ENCODE assay signal across 16 cellular contexts in the genomic region with DNA sequence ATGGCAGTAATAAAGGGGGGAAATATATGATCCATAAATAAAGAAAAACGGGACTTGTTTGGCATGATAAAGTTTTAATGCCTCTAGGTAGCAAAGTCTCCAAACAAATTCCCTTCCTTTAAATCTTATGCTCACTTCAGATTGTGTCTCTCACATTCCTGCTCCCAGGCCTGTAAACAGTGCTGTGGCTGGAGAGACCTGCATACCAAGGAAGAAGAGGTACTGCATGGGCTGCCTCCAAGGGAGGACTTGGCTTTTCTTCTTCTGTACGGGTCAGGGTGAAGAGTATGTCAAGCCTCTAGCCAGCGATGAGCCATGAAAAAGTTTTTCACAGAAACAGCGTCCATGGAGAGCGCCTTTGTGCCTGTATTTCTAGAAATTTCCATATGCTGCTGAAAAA.
A peak's percentile ranks its signal among the peaks of the same experiment; 100 is the strongest.
DNase-seq lines count a peak whose midpoint lies in the region; ATAC-seq lines count a peak whose summit lies in the region.
"Had no signal": no experiment of that assay in that cellular context is flagged by ENCODE, and none has a peak within 500 bp of the region (broad histone marks: within the 10 kb centered on the region; RNA-seq: fewer than 3 reads in every experiment).

No MANE protein-coding gene starts in this region.

- H3K4me2 ChIP-seq in trophoblast cell (ENCODE audit: low read length) = no peak overlapping the region
- H3K4me2 ChIP-seq: BLaER1 had no signal

- peak overlapping the region; percentile 8 for H2BK12ac ChIP-seq in trophoblast cell (ENCODE audit: low read length)

- no peak overlapping the region for H3K4ac ChIP-seq in trophoblast cell (ENCODE audit: low read depth, low read length)

- H3K9me3 ChIP-seq in trophoblast cell (ENCODE audit: insufficient read depth, low read depth, low read length) = peaks cover 2% of the 10 kb centered on the region
- H3K9me3 ChIP-seq: BLaER1, Caco-2 had no signal

- H2AK5ac ChIP-seq in trophoblast cell (ENCODE audit: low read length) = no peak overlapping the region

- H3K27ac ChIP-seq in trophoblast cell (ENCODE audit: low read depth, low read length) = no peak overlapping the region
- H3K27ac ChIP-seq: 22Rv1, BLaER1 had no signal

- no peak overlapping the region for H3K14ac ChIP-seq in trophoblast cell (ENCODE audit: low read length)

- H3K23ac ChIP-seq in trophoblast cell (ENCODE audit: low read length) = no peak overlapping the region

- no peak overlapping the region for H3K9ac ChIP-seq in trophoblast cell (ENCODE audit: low read length)
- H3K9ac ChIP-seq: BLaER1 had no signal

- no peak overlapping the region for H2BK120ac ChIP-seq in trophoblast cell (ENCODE audit: insufficient read depth, low read length, poor library complexity)

- no peak overlapping the region for H2AFZ ChIP-seq in trophoblast cell (ENCODE audit: insufficient read depth, low read length, poor library complexity)

- no peak overlapping the region for H2BK5ac ChIP-seq in trophoblast cell (ENCODE audit: low read depth, low read length, poor library complexity)

- DNase-seq in NCI-H526 (lab: John Stamatoyannopoulos, UW) (peak; percentile 46 to 49), NCI-H526 treated with DMSO at 0.1 percent for 48 hours (lab: John Stamatoyannopoulos, UW) (no peak), islet precursor cell (peak; percentile 74), trophoblast cell (no peak), SK-N-DZ (ENCODE audit: low spot score) (no peak), T1000 (lab: John Stamatoyannopoulos, UW) (no peak), middle frontal gyrus (ENCODE audit: extremely low spot score, low spot score) (no peak)
- DNase-seq: AML-193; Caco-2; CD8-positive, alpha-beta memory T cell; DND-41; GF-D8 had no signal

- no peaks in the 10 kb centered on the region for H3K79me2 ChIP-seq in trophoblast cell (ENCODE audit: control insufficient read depth, insufficient read depth, low read length, poor library complexity)

- ATAC-seq in HG02623 (IDR thresholded peaks at IDR 0.05; ENCODE audit: unreplicated experiment) = no peak
- ATAC-seq: HCT116 had no signal

- H4K8ac ChIP-seq in trophoblast cell (ENCODE audit: low read depth, low read length) = no peak overlapping the region

- H4K12ac ChIP-seq in trophoblast cell (ENCODE audit: low read depth, low read length) = no peak overlapping the region

- H3K4me1 ChIP-seq in trophoblast cell (ENCODE audit: control insufficient read depth in 1 of 2, insufficient read depth in 2 of 2, low read length in 2 of 2) = peaks cover 5 to 6% of the 10 kb centered on the region in 2 experiments
- H3K4me1 ChIP-seq: Caco-2 had no signal

- H3K79me1 ChIP-seq in trophoblast cell (ENCODE audit: low read length) = no peaks in the 10 kb centered on the region

- no peak overlapping the region for H4K91ac ChIP-seq in trophoblast cell (ENCODE audit: low read depth, low read length)

- no peaks in the 10 kb centered on the region for H3K27me3 ChIP-seq in trophoblast cell (ENCODE audit: insufficient read depth, low read length)
- H3K27me3 ChIP-seq: BLaER1 had no signal

- H3K18ac ChIP-seq in trophoblast cell (ENCODE audit: low read length) = no peak overlapping the region

- no peaks in the 10 kb centered on the region for H3K36me3 ChIP-seq in trophoblast cell (ENCODE audit: control insufficient read depth in 1 of 2, insufficient read depth in 2 of 2, low read length in 2 of 2)
- H3K36me3 ChIP-seq: BLaER1 had no signal

- H3K4me3 ChIP-seq in trophoblast cell (ENCODE audit: low read depth, low read length) = no peak overlapping the region
- H3K4me3 ChIP-seq: BLaER1 had no signal

- WGBS in trophoblast cell (ENCODE audit: extremely low coverage, insufficient coverage, insufficient read length) = no CpG with 5 or more reads among the region's 5 CpGs

Comparison
In these comparisons a context has a peak if more than half of its experiments do, and no peak if none do; other contexts are left out.
1. DNase-seq: peak in NCI-H526 (2 of 2) and islet precursor cell (single experiment); none in NCI-H526 treated with DMSO at 0.1 percent for 48 hours (single experiment), trophoblast cell (0 of 2), SK-N-DZ (single experiment), T1000 (single experiment) and middle frontal gyrus (single experiment).